Comparison of ENCODE assay signal across 12 cellular contexts in the genomic region with DNA sequence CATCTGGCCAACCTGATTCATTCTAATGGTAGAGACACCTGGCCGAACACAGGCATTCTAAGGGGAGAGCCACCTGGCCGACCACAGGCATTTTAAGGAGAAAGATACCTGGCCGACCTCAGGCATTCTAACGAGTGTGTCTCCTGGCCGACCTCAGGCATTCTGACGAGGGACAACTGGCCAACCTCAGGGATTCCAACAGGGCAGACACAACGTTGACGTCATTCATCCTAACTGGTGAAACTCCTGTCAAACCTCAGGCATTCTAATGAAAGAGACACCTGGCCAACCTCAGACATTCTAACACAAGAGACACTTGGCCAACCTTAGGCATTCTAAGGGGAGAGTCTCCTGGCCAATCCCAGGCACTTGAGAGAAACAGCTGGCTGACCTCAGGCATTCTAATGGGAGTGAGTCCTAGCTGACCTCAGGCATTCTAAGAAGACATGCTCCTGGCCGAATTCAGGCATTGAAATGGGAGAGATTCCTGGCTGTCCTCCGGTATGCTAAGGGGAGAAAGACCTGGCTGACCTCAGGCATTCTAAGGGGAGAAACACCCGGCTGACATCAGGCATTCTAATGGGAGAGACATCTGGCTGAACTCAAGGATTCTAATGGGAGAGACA.
DNase-seq lines count a peak whose midpoint lies in the region; ATAC-seq and TF ChIP-seq lines count a peak whose summit lies in the region.
"Had no signal": no experiment of that assay in that cellular context is flagged by ENCODE, and none has a peak within 500 bp of the region (broad histone marks: within the 10 kb centered on the region; RNA-seq: fewer than 3 reads in every experiment).

No MANE protein-coding gene starts in this region.

- no peak overlapping the region for H2AFZ ChIP-seq in MM.1S (ENCODE audit: low read length)
- H2AFZ ChIP-seq: GM23248 had no signal

- H3K4me3 ChIP-seq in HEK293 (ENCODE audit: low read depth, low read length) = no peak overlapping the region
- no peak overlapping the region for H3K4me3 ChIP-seq in MM.1S (ENCODE audit: low read length)
- H3K4me3 ChIP-seq in adrenal gland = no peak overlapping the region
- H3K4me3 ChIP-seq: GM12878, GM23248 had no signal

- H3K9me3 ChIP-seq in HEK293 (ENCODE audit: control insufficient read depth, insufficient read depth, low read depth, low read length) (peaks cover 10% of the 10 kb centered on the region), MM.1S (replicated peaks; ENCODE audit: insufficient read depth, low read length) (no peaks in the 10 kb centered on the region), adrenal gland (replicated peaks in 1 of 3) (peaks cover 0 to 11% (median 0%) of the 10 kb centered on the region in 3 donors)

- no peak overlapping the region for H3K9ac ChIP-seq in MM.1S (ENCODE audit: low read length)
- H3K9ac ChIP-seq: GM23248 had no signal

- H3K27me3 Mint-ChIP-seq in endothelial cell (ENCODE audit: unreplicated experiment) = peaks cover 9% of the 10 kb centered on the region
- no peaks in the 10 kb centered on the region for H3K27me3 Mint-ChIP-seq in activated CD8-positive, alpha-beta T cell treated with anti-CD3 and anti-CD28 coated beads for 36 hours

- no peaks in the 10 kb centered on the region for H4K20me1 ChIP-seq in MM.1S (ENCODE audit: insufficient read depth, low read length)

- intact Hi-C loops in activated CD8-positive, alpha-beta T cell treated with anti-CD3 and anti-CD28 coated beads for 36 hours (cut with micrococcal nuclease) = no loop called here
- intact Hi-C loops in adrenal gland (cut with DNase I) = no loop called here

- H3K36me3 Mint-ChIP-seq in endothelial cell (ENCODE audit: low read depth, unreplicated experiment) = peaks cover 25% of the 10 kb centered on the region
- peaks cover 5% of the 10 kb centered on the region for H3K36me3 Mint-ChIP-seq in activated CD8-positive, alpha-beta T cell treated with anti-CD3 and anti-CD28 coated beads for 36 hours (ENCODE audit: low read depth)
- H3K36me3 Mint-ChIP-seq: CD14-positive monocyte had no signal

- peaks cover 56% of the 10 kb centered on the region for H3K9me3 Mint-ChIP-seq in endothelial cell (ENCODE audit: unreplicated experiment)
- H3K9me3 Mint-ChIP-seq in activated CD8-positive, alpha-beta T cell treated with anti-CD3 and anti-CD28 coated beads for 36 hours = peaks cover 74% of the 10 kb centered on the region

- H3K4me1 ChIP-seq in HEK293 (ENCODE audit: control insufficient read depth, insufficient read depth, low read length) (no peaks in the 10 kb centered on the region), MM.1S (ENCODE audit: low read length) (no peaks in the 10 kb centered on the region), adrenal gland (replicated peaks in 1 of 2) (no peaks in the 10 kb centered on the region)

- peak overlapping the region; percentile 42 for H3K4me3 Mint-ChIP-seq in endothelial cell (ENCODE audit: unreplicated experiment)
- no peak overlapping the region for H3K4me3 Mint-ChIP-seq in activated CD8-positive, alpha-beta T cell treated with anti-CD3 and anti-CD28 coated beads for 36 hours
- H3K4me3 Mint-ChIP-seq: CD14-positive monocyte; CD8-positive, alpha-beta T cell had no signal

- H3F3A ChIP-seq in MM.1S (ENCODE audit: insufficient read depth, low read length) = no peaks in the 10 kb centered on the region

- H3K27ac ChIP-seq in HEK293 (ENCODE audit: extremely low read depth, low read depth, low read length) (no peak overlapping the region), MM.1S (ENCODE audit: low read length) (peak overlapping the region; percentile 23; the same call in 1 of the 2 replicates), adrenal gland (no peak overlapping the region)
- H3K27ac ChIP-seq: GM23248 had no signal

- no peaks in the 10 kb centered on the region for H3K27me3 ChIP-seq in MM.1S (replicated peaks; ENCODE audit: insufficient read depth, low read length)
- H3K27me3 ChIP-seq in adrenal gland = no peaks in the 10 kb centered on the region

- 83 to 89% (median 87%) methylated on average over 9 to 11 of the region's 11 CpGs for WGBS in adrenal gland, 4 donors

- no peaks in the 10 kb centered on the region for H3K9me2 ChIP-seq in MM.1S (replicated peaks; ENCODE audit: insufficient read depth, low read length)

- no peak overlapping the region for H3K4me2 ChIP-seq in MM.1S (ENCODE audit: low read depth, low read length)

- H3K79me2 ChIP-seq in MM.1S (ENCODE audit: low read length) = no peaks in the 10 kb centered on the region

- CTCF ChIA-PET in HEK293 (lab: Yijun Ruan, JAX) = no interaction called here
- CTCF ChIA-PET in activated CD8-positive, alpha-beta T cell treated with anti-CD3 and anti-CD28 coated beads for 36 hours (lab: Charles Lee) = no interaction called here

- H3K36me3 ChIP-seq in HEK293 (ENCODE audit: control insufficient read depth in 2 of 2, insufficient read depth in 1 of 2, low read length in 2 of 2) = no peaks in the 10 kb centered on the region
- H3K36me3 ChIP-seq in MM.1S (replicated peaks; ENCODE audit: insufficient read depth, low read length) = no peaks in the 10 kb centered on the region
- H3K36me3 ChIP-seq in adrenal gland (replicated peaks in 1 of 2) = no peaks in the 10 kb centered on the region

- H3K4me1 Mint-ChIP-seq in endothelial cell (ENCODE audit: unreplicated experiment) = no peaks in the 10 kb centered on the region
- no peaks in the 10 kb centered on the region for H3K4me1 Mint-ChIP-seq in activated CD8-positive, alpha-beta T cell treated with anti-CD3 and anti-CD28 coated beads for 36 hours (ENCODE audit: low read depth)
- H3K4me1 Mint-ChIP-seq: CD14-positive monocyte had no signal

- ATAC-seq in activated CD8-positive, alpha-beta T cell treated with anti-CD3 and anti-CD28 coated beads for 36 hours = no peak
- no peak for ATAC-seq in GM19324 (IDR thresholded peaks at IDR 0.05; ENCODE audit: low FRiP score, unreplicated experiment)
- ATAC-seq: CD8-positive, alpha-beta T cell; GM12878; HCT116 had no signal

- POLR2A ChIA-PET in HEK293 (lab: Yijun Ruan, JAX) = no interaction called here
- POLR2A ChIA-PET in activated CD8-positive, alpha-beta T cell treated with anti-CD3 and anti-CD28 coated beads for 36 hours (lab: Charles Lee) = no interaction called here

- DNase-seq in MM.1S = peak; percentile 54
- no peak for DNase-seq in endothelial cell (ENCODE audit: low spot score)
- no peak for DNase-seq in activated CD8-positive, alpha-beta T cell treated with anti-CD3 and anti-CD28 coated beads for 36 hours
- DNase-seq in adrenal gland = no peak
- DNase-seq: CD8-positive, alpha-beta T cell; COR-L47; GM23248 had no signal

- no peak for TF ChIP-seq POLR2A in adrenal gland (IDR thresholded peaks at IDR 0.05)

- H3K27ac Mint-ChIP-seq in endothelial cell (ENCODE audit: unreplicated experiment) = no peak overlapping the region
- no peak overlapping the region for H3K27ac Mint-ChIP-seq in activated CD8-positive, alpha-beta T cell treated with anti-CD3 and anti-CD28 coated beads for 36 hours
- H3K27ac Mint-ChIP-seq: CD14-positive monocyte; CD8-positive, alpha-beta T cell had no signal

- TF ChIP-seq CTCF in HEK293 (tag by site-specific recombination; IDR thresholded peaks at IDR 0.05) (no peak), MM.1S (IDR thresholded peaks at IDR 0.05; ENCODE audit: low read length) (no peak), endothelial cell (IDR thresholded peaks at IDR 0.05; ENCODE audit: unreplicated experiment) (no peak), adrenal gland (IDR thresholded peaks at IDR 0.05) (no peak)
- no peak for TF ChIP-seq CTCF in activated CD8-positive, alpha-beta T cell treated with anti-CD3 and anti-CD28 coated beads for 36 hours (IDR thresholded peaks at IDR 0.05)

TF ChIP-seq in HEK293, 187 proteins besides CTCF, POLR2A, EP300 and RAD21 (continues in another document):
- TF ChIP-seq ZNF670 (tag by site-specific recombination; IDR thresholded peaks at IDR 0.05; ENCODE audit: low read depth) (no peak), ATF2 (tag by site-specific recombination; IDR thresholded peaks at IDR 0.05; ENCODE audit: low read depth) (peak; percentile 45; the same call in 1 of the 2 replicates), ZNF530 (tag by site-specific recombination; IDR thresholded peaks at IDR 0.05; ENCODE audit: low read depth) (no peak), ZNF146 (tag by site-specific recombination; IDR thresholded peaks at IDR 0.05) (no peak), ZBTB20 (tag by site-specific recombination; IDR thresholded peaks at IDR 0.05) (no peak), GFI1B (tag by site-specific recombination; IDR thresholded peaks at IDR 0.05) (no peak), ZFP41 (tag by site-specific recombination; IDR thresholded peaks at IDR 0.05; ENCODE audit: borderline replicate concordance) (no peak), KLF16 (tag by site-specific recombination; IDR thresholded peaks at IDR 0.05) (no peak)
- TF ChIP-seq, protein P1, sequence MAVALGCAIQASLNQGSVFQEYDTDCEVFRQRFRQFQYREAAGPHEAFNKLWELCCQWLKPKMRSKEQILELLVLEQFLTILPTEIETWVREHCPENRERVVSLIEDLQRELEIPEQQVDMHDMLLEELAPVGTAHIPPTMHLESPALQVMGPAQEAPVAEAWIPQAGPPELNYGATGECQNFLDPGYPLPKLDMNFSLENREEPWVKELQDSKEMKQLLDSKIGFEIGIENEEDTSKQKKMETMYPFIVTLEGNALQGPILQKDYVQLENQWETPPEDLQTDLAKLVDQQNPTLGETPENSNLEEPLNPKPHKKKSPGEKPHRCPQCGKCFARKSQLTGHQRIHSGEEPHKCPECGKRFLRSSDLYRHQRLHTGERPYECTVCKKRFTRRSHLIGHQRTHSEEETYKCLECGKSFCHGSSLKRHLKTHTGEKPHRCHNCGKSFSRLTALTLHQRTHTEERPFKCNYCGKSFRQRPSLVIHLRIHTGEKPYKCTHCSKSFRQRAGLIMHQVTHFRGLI (tag by site-specific recombination; IDR thresholded peaks at IDR 0.05) = peak; percentile 28; the same call in 1 of the 2 replicates
